ENCODE assay signal across 14 cellular contexts in the genomic region with DNA sequence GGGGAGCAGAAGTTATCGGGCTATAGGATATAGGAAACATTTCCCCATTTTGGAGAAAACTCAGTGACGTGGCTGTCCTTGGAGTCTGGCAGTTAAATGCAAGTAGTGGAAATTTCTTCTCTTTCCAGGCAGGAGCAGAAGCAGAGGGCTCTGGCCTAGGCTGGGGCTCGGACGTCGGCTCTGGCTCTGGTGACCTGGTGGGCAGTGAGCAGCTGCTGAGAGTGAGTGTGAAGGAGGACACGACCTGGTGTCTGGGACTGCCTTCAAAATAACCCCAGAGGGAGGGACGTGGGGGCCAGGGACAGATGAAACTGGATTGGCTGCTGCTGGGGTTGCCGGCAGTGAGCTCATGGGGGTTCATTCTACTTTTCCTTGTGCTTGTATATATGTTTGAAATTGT.
"Had no signal": no experiment of that assay in that cellular context is flagged by ENCODE, and none has a peak within 500 bp of the region (broad histone marks: within the 10 kb centered on the region; RNA-seq: fewer than 3 reads in every experiment).

No MANE protein-coding gene starts in this region.

- DNase-seq: activated CD4-positive, alpha-beta T cell treated with anti-CD3 and anti-CD28 coated beads, Interleukin-2, amount 50 U/mL, for 1 hour; activated naive CD8-positive, alpha-beta T cell treated with anti-CD3 and anti-CD28 coated beads, Interleukin-2, amount 10 ng/mL, durations not matched to agents 7 days and 5 days; activated T-cell treated with anti-CD3 and anti-CD28 coated beads, Interleukin-2, amount 50 U/mL, for 72 hours; cortex of kidney; effector memory CD4-positive, alpha-beta T cell; hippocampal formation; stimulated activated CD4-positive, alpha-beta T cell treated with anti-CD3 and anti-CD28 coated beads, Interleukin-4, amount 100 ng/mL, for 1 hour; stimulated activated naive CD8-positive, alpha-beta T cell treated with anti-CD3 and anti-CD28 coated beads, Interleukin-15, amount 100 ng/mL, for 72 hours; T-helper 2 cell; upper lobe of left lung had no signal

- H3K27me3 Mint-ChIP-seq: activated naive CD8-positive, alpha-beta T cell treated with anti-CD3 and anti-CD28 coated beads, Interleukin-2, amount 10 ng/mL, durations not matched to agents 7 days and 5 days; stimulated activated naive CD8-positive, alpha-beta T cell treated with anti-CD3 and anti-CD28 coated beads, Interleukin-15, amount 100 ng/mL, for 72 hours had no signal

- H3K9me3 ChIP-seq: gastroesophageal sphincter, upper lobe of left lung had no signal

- H3K27ac Mint-ChIP-seq: activated naive CD8-positive, alpha-beta T cell treated with anti-CD3 and anti-CD28 coated beads, Interleukin-2, amount 10 ng/mL, durations not matched to agents 7 days and 5 days; activated T-cell treated with anti-CD3 and anti-CD28 coated beads, Interleukin-2, amount 50 U/mL, for 72 hours; stimulated activated naive CD8-positive, alpha-beta T cell treated with anti-CD3 and anti-CD28 coated beads, Interleukin-15, amount 100 ng/mL, for 72 hours had no signal

- H3K36me3 ChIP-seq: cardiac muscle cell, upper lobe of left lung had no signal

- H3K4me1 ChIP-seq: upper lobe of left lung had no signal

- H3K4me3 ChIP-seq: cardiac muscle cell, gastroesophageal sphincter, lung, upper lobe of left lung had no signal

- H3K36me3 Mint-ChIP-seq: natural killer cell treated with Interleukin-12 subunit alpha and Interleukin-12 subunit beta and Interleukin-15 and Interleukin-18, amount 100 ng/mL, for 72 hours had no signal

- H3K9me3 Mint-ChIP-seq: activated naive CD8-positive, alpha-beta T cell treated with anti-CD3 and anti-CD28 coated beads, Interleukin-2, amount 10 ng/mL, durations not matched to agents 7 days and 5 days; activated T-cell treated with anti-CD3 and anti-CD28 coated beads, Interleukin-2, amount 50 U/mL, for 72 hours; natural killer cell treated with Interleukin-12 subunit alpha and Interleukin-12 subunit beta and Interleukin-15 and Interleukin-18, amount 100 ng/mL, for 72 hours; stimulated activated naive CD8-positive, alpha-beta T cell treated with anti-CD3 and anti-CD28 coated beads, Interleukin-15, amount 100 ng/mL, for 72 hours had no signal

- ATAC-seq: activated T-cell treated with anti-CD3 and anti-CD28 coated beads, Interleukin-2, amount 50 U/mL, for 72 hours; gastroesophageal sphincter; natural killer cell treated with Interleukin-12 subunit alpha and Interleukin-12 subunit beta and Interleukin-15 and Interleukin-18, amount 100 ng/mL, for 72 hours; stimulated activated naive CD8-positive, alpha-beta T cell treated with anti-CD3 and anti-CD28 coated beads, Interleukin-15, amount 100 ng/mL, for 72 hours had no signal

- H3K27ac ChIP-seq: cardiac muscle cell, upper lobe of left lung had no signal

- H3K4me3 Mint-ChIP-seq: activated naive CD8-positive, alpha-beta T cell treated with anti-CD3 and anti-CD28 coated beads, Interleukin-2, amount 10 ng/mL, durations not matched to agents 7 days and 5 days; activated T-cell treated with anti-CD3 and anti-CD28 coated beads, Interleukin-2, amount 50 U/mL, for 72 hours; natural killer cell treated with Interleukin-12 subunit alpha and Interleukin-12 subunit beta and Interleukin-15 and Interleukin-18, amount 100 ng/mL, for 72 hours; stimulated activated naive CD8-positive, alpha-beta T cell treated with anti-CD3 and anti-CD28 coated beads, Interleukin-15, amount 100 ng/mL, for 72 hours had no signal

- H3K27me3 ChIP-seq: cardiac muscle cell, gastroesophageal sphincter, upper lobe of left lung had no signal
